In the genomic region with DNA sequence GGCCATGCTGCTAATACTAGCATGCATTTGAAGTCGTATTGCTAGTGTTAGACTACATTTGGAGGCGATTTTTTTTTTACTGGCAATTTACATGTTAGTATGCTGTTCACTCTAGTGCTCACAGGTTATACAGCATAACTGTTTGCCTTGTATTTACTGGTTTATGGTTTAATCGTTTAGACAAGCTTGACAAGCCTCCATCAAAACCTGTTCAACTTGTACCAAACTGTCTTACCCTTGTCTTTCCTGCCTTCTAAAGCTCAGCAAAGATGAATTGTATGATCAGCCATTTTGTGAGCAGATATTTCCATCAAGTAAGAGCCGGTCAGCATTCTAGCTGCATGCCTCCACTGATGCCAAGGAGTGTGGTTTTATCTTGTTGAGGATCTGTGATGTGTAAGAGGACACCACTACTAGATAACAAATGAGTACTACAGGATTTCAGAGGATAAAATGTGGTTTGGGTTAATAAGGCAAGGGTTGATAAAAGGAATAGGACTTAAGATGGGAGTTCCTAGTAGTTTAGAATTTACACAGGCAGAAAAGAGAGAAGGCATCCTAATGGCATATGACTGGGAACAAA, we compare ENCODE assay signal across 12 cellular contexts.
DNase-seq lines count a peak whose midpoint lies in the region; ATAC-seq and TF ChIP-seq lines count a peak whose summit lies in the region.
"Had no signal": no experiment of that assay in that cellular context is flagged by ENCODE, and none has a peak within 500 bp of the region (broad histone marks: within the 10 kb centered on the region; RNA-seq: fewer than 3 reads in every experiment).

No MANE protein-coding gene starts in this region.

- peaks cover 0 to 51% (median 37%) of the 10 kb centered on the region in 9 donors for H3K36me3 ChIP-seq in heart left ventricle

- H3K9me3 ChIP-seq in T-helper 17 cell (ENCODE audit: control insufficient read depth, low read length, poor library complexity, severe bottlenecking) (no peaks in the 10 kb centered on the region), heart left ventricle (no peaks in the 10 kb centered on the region)
- H3K9me3 ChIP-seq: adrenal gland had no signal

- ATAC-seq in T-helper 17 cell (no peak), GM21737 (IDR thresholded peaks at IDR 0.05; ENCODE audit: unreplicated experiment) (no peak), heart left ventricle (no peak)
- no peak for ATAC-seq in stimulated activated naive B cell treated with anti-CD40 and anti-IgM and Interleukin-4, amounts not matched to agents 10 μg/mL and 1 μg/mL and 100 μg/mL, for 72 hours (replicated peaks)

- peaks cover 2 to 63% (median 24%) of the 10 kb centered on the region in 12 donors for H3K4me1 ChIP-seq in heart left ventricle

- H3K4me1 Mint-ChIP-seq in T-helper 17 cell: peaks cover 35% of the 10 kb centered on the region
- peaks cover 18 to 19% of the 10 kb centered on the region in 2 donors for H3K4me1 Mint-ChIP-seq in stimulated activated naive B cell treated with anti-CD40 and anti-IgM and Interleukin-4, amounts not matched to agents 10 μg/mL and 1 μg/mL and 100 μg/mL, for 72 hours

- 78 to 87% (median 82%) methylated on average over 4 of the region's 4 CpGs for WGBS in heart left ventricle, 4 donors

- H3K27me3 Mint-ChIP-seq in T-helper 17 cell: no peaks in the 10 kb centered on the region
- no peaks in the 10 kb centered on the region for H3K27me3 Mint-ChIP-seq in stimulated activated naive B cell treated with anti-CD40 and anti-IgM and Interleukin-4, amounts not matched to agents 10 μg/mL and 1 μg/mL and 100 μg/mL, for 72 hours

- H3K36me3 Mint-ChIP-seq in T-helper 17 cell (ENCODE audit: low read depth): peaks cover 12% of the 10 kb centered on the region
- H3K36me3 Mint-ChIP-seq in stimulated activated naive B cell treated with anti-CD40 and anti-IgM and Interleukin-4, amounts not matched to agents 10 μg/mL and 1 μg/mL and 100 μg/mL, for 72 hours: peaks cover 42 to 49% of the 10 kb centered on the region in 2 donors

- H3K27me3 ChIP-seq in heart left ventricle: no peaks in the 10 kb centered on the region
- H3K27me3 ChIP-seq: adrenal gland had no signal

- DNase-seq in HCEC 1CT (peak; percentile 30), T-helper 17 cell (no peak), fibroblast of pulmonary artery (ENCODE audit: low read depth) (peak; percentile 18), heart left ventricle (no peak), D341Med (ENCODE audit: low spot score) (no peak)
- no peak for DNase-seq in stimulated activated naive B cell treated with anti-CD40 and anti-IgM and Interleukin-4, amounts not matched to agents 10 μg/mL and 1 μg/mL and 100 μg/mL, for 72 hours
- DNase-seq: GF-D8, hypothalamus, MM.1S, NCI-H82 had no signal

- no peak for TF ChIP-seq POLR2A in heart left ventricle (IDR thresholded peaks at IDR 0.05)

- H3K9me3 Mint-ChIP-seq in stimulated activated naive B cell treated with anti-CD40 and anti-IgM and Interleukin-4, amounts not matched to agents 10 μg/mL and 1 μg/mL and 100 μg/mL, for 72 hours: no peaks in the 10 kb centered on the region

- intact Hi-C loops in heart left ventricle (cut with DNase I): loop anchor here in 9 of 10 donors (2.0 to 10.0 kb wide), 5 partner anchors 79 to 162 kb away; a partner anchor contains a TSS

- H3K4me3 ChIP-seq in fibroblast of pulmonary artery (replicated peaks; ENCODE audit: low read depth, low read length) (no peak overlapping the region), heart left ventricle (no peak overlapping the region)
- H3K4me3 ChIP-seq: adrenal gland had no signal

- TF ChIP-seq CTCF in fibroblast of pulmonary artery (IDR thresholded peaks at IDR 0.05; ENCODE audit: low read length, missing control alignments) (no peak), heart left ventricle (IDR thresholded peaks at IDR 0.05) (no peak)

- peak overlapping the region; percentile 25 for H3K4me3 Mint-ChIP-seq in T-helper 17 cell
- no peak overlapping the region for H3K4me3 Mint-ChIP-seq in stimulated activated naive B cell treated with anti-CD40 and anti-IgM and Interleukin-4, amounts not matched to agents 10 μg/mL and 1 μg/mL and 100 μg/mL, for 72 hours

- H3K27ac ChIP-seq in heart left ventricle: peak overlapping the region in 1 of 12 donors; percentile 58
- H3K27ac ChIP-seq: adrenal gland had no signal

- H3K27ac Mint-ChIP-seq in T-helper 17 cell: no peak overlapping the region
- peak overlapping the region; percentile 39 for H3K27ac Mint-ChIP-seq in stimulated activated naive B cell treated with anti-CD40 and anti-IgM and Interleukin-4, amounts not matched to agents 10 μg/mL and 1 μg/mL and 100 μg/mL, for 72 hours

Comparison
In these comparisons a context has a peak if more than half of its experiments do, and no peak if none do; other contexts are left out.
1. DNase-seq: peak in HCEC 1CT (single experiment) and fibroblast of pulmonary artery (single experiment); none in T-helper 17 cell (0 of 3), stimulated activated naive B cell treated with anti-CD40 and anti-IgM and Interleukin-4, amounts not matched to agents 10 μg/mL and 1 μg/mL and 100 μg/mL, for 72 hours (single experiment), heart left ventricle (0 of 5) and D341Med (single experiment).